Comparison of ENCODE assay signal across 15 cellular contexts in the genomic region with DNA sequence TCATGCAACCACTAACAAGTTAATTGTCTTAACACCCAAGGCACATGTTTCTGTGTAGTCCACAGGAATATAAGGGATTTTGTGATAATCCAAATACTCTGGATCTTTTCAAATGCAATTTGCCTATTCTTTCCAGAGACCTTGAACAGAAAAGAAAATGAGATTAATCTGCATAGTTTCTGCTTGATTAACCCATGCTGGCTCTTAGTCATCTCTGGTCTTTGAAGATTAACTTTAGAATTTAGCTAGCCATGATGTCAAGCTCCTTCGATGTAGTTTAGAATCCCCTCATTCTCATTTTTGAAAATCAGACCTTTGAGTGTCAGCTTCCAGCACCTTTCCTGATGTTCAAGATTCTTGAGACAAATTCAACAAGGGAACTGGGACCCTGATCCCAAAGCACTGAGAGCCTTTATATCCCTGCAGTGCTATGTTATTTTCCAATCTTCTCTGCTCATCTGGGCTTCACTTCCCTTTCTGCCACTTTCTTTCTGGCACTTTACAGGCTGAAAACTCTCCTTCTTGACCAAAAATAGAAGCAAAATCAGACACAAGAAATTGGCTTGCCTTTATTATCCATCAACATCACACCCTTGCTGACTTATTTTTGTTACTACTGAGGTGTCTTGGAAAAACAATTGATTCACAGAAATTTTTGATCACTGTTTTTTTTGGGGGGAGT.
DNase-seq lines count a peak whose midpoint lies in the region; ATAC-seq and TF ChIP-seq lines count a peak whose summit lies in the region.
"Had no signal": no experiment of that assay in that cellular context is flagged by ENCODE, and none has a peak within 500 bp of the region (broad histone marks: within the 10 kb centered on the region; RNA-seq: fewer than 3 reads in every experiment).

No MANE protein-coding gene starts in this region.

- no peaks in the 10 kb centered on the region for H3K27me3 Mint-ChIP-seq in endothelial cell (ENCODE audit: unreplicated experiment)
- H3K27me3 Mint-ChIP-seq: activated naive CD8-positive, alpha-beta T cell had no signal

- DNase-seq in kidney tubule cell (ENCODE audit: low spot score) (peak; percentile 25), mucosa of gallbladder (ENCODE audit: low spot score) (no peak), endothelial cell (ENCODE audit: low spot score) (no peak), occipital lobe (lab: John Stamatoyannopoulos, UW) (no peak), COR-L47 (lab: John Stamatoyannopoulos, UW) (no peak)
- DNase-seq: C1 segment of cervical spinal cord, EL, heart right ventricle, NCI-H1092, NCI-H2227 treated with DMSO at 0.1 percent for 48 hours, T-helper 2 cell had no signal

- peak; percentile 64 for ATAC-seq in GM18861 (IDR thresholded peaks at IDR 0.05; ENCODE audit: unreplicated experiment)
- peak; percentile 51 for ATAC-seq in GM21723 (IDR thresholded peaks at IDR 0.05; ENCODE audit: unreplicated experiment)
- peak; percentile 51 for ATAC-seq in HG03565 (IDR thresholded peaks at IDR 0.05; ENCODE audit: unreplicated experiment)

- no peak overlapping the region for H3K27ac Mint-ChIP-seq in endothelial cell (ENCODE audit: unreplicated experiment)
- H3K27ac Mint-ChIP-seq: activated naive CD8-positive, alpha-beta T cell had no signal

- no peak for TF ChIP-seq CTCF in endothelial cell (IDR thresholded peaks at IDR 0.05; ENCODE audit: unreplicated experiment)

- H3K36me3 Mint-ChIP-seq in endothelial cell (ENCODE audit: low read depth, unreplicated experiment): no peaks in the 10 kb centered on the region
- H3K36me3 Mint-ChIP-seq: activated naive CD8-positive, alpha-beta T cell had no signal

- H3K9me3 Mint-ChIP-seq in endothelial cell (ENCODE audit: unreplicated experiment): no peaks in the 10 kb centered on the region

- H3K4me3 Mint-ChIP-seq in endothelial cell (ENCODE audit: unreplicated experiment): no peak overlapping the region
- H3K4me3 Mint-ChIP-seq: activated naive CD8-positive, alpha-beta T cell had no signal

- peaks cover 34% of the 10 kb centered on the region for H3K4me1 Mint-ChIP-seq in endothelial cell (ENCODE audit: unreplicated experiment)
